Comparison of ENCODE assay signal across 8 cellular contexts in genomic region chr9:124868511-124869465, GRCh38. TPM values are rescaled to one million over a fixed set of nuclear protein-coding genes. Genes with fewer than 3 reads are reported as not detected.
DNase-seq lines count a peak whose midpoint lies in the region; ATAC-seq and TF ChIP-seq lines count a peak whose summit lies in the region.

No MANE protein-coding gene starts in this region.

- in situ Hi-C loops in SK-MEL-5 (cut with HindIII; ENCODE audit: low pct_unique_long_range_greater_than_20kb, low sequenced_read_pairs): no loop called here

- no peaks in the 10 kb centered on the region for H3K9me3 ChIP-seq in gastroesophageal sphincter

- no peaks in the 10 kb centered on the region for H3K27me3 ChIP-seq in gastroesophageal sphincter

- H3K36me3 ChIP-seq in gastroesophageal sphincter: peaks cover 0 to 6% of the 10 kb centered on the region in 2 donors

- peaks cover 30% of the 10 kb centered on the region for H3K36me3 Mint-ChIP-seq in activated naive CD4-positive, alpha-beta T cell treated with anti-CD3 and anti-CD28 coated beads, Interleukin-2, amount 10 ng/mL, durations not matched to agents 7 days and 5 days

- peak overlapping the region; percentile 87 to 98 (median 96) for H3K27ac ChIP-seq in gastroesophageal sphincter

- H3K9me3 Mint-ChIP-seq in activated naive CD4-positive, alpha-beta T cell treated with anti-CD3 and anti-CD28 coated beads, Interleukin-2, amount 10 ng/mL, durations not matched to agents 7 days and 5 days: no peaks in the 10 kb centered on the region

- WGBS in gastroesophageal sphincter (ENCODE audit: low coverage in 1 of 2), 2 donors: 0% methylated on average over 4 to 9 of the region's 101 CpGs

- no peak for TF ChIP-seq EP300 in gastroesophageal sphincter (IDR thresholded peaks at IDR 0.05)

- no peaks in the 10 kb centered on the region for H3K27me3 Mint-ChIP-seq in activated naive CD4-positive, alpha-beta T cell treated with anti-CD3 and anti-CD28 coated beads, Interleukin-2, amount 10 ng/mL, durations not matched to agents 7 days and 5 days

- peaks cover 3 to 57% (median 37%) of the 10 kb centered on the region in 3 donors for H3K4me1 ChIP-seq in gastroesophageal sphincter

- peak overlapping the region; percentile 97 for H3K4me3 ChIP-seq in LNCaP clone FGC (ENCODE audit: low read depth, low read length)
- H3K4me3 ChIP-seq in gastroesophageal sphincter: peak overlapping the region; percentile 67 to 97

- H3K4me3 Mint-ChIP-seq in activated naive CD4-positive, alpha-beta T cell treated with anti-CD3 and anti-CD28 coated beads, Interleukin-2, amount 10 ng/mL, durations not matched to agents 7 days and 5 days: peak overlapping the region; percentile 94

- DNase-seq in GDM1 (lab: John Stamatoyannopoulos, UW): peak; percentile 88
- DNase-seq in GOT3 (lab: John Stamatoyannopoulos, UW): peak; percentile 35
- peak; percentile 44 for DNase-seq in LNCaP clone FGC (ENCODE audit: low read depth)
- DNase-seq in SK-MEL-5 (ENCODE audit: low read depth, low spot score): peak; percentile 85
- peak; percentile 89 for DNase-seq in activated naive CD4-positive, alpha-beta T cell treated with anti-CD3 and anti-CD28 coated beads, Interleukin-2, amount 10 ng/mL, durations not matched to agents 7 days and 5 days
- DNase-seq in nucleus accumbens (lab: John Stamatoyannopoulos, UW): peak in 55 of 56 donors; percentile 26 to 90 (median 76)
- peak; percentile 85 for DNase-seq in superior temporal gyrus (ENCODE audit: extremely low spot score)

- H3K4me1 Mint-ChIP-seq in activated naive CD4-positive, alpha-beta T cell treated with anti-CD3 and anti-CD28 coated beads, Interleukin-2, amount 10 ng/mL, durations not matched to agents 7 days and 5 days: peaks cover 57% of the 10 kb centered on the region

- TF ChIP-seq CTCF in LNCaP clone FGC (IDR thresholded peaks at IDR 0.05; ENCODE audit: control insufficient read depth, extremely low read depth, insufficient read depth): peak; percentile 45; the same call in 1 of the 2 replicates
- TF ChIP-seq CTCF in gastroesophageal sphincter (IDR thresholded peaks at IDR 0.05): peak in 1 of 4 experiments; percentile 3

- CTCF ChIA-PET in activated naive CD4-positive, alpha-beta T cell treated with anti-CD3 and anti-CD28 coated beads, Interleukin-2, amount 10 ng/mL, durations not matched to agents 7 days and 5 days (lab: Charles Lee): interaction anchor here (0.6 kb wide), 1 partner anchor 204 kb away, joined by 3 read pairs; no protein-coding TSS in a partner anchor

- H3K27ac Mint-ChIP-seq in activated naive CD4-positive, alpha-beta T cell treated with anti-CD3 and anti-CD28 coated beads, Interleukin-2, amount 10 ng/mL, durations not matched to agents 7 days and 5 days: peak overlapping the region; percentile 99

- TF ChIP-seq POLR2A in gastroesophageal sphincter (IDR thresholded peaks at IDR 0.05): peak; percentile 87 to 89

- peak; percentile 96 for ATAC-seq in gastroesophageal sphincter

RNA-seq across cellular contexts. Expression of gene ARPC5L, which starts 6.9 kb away (rescaled TPM):
- total RNA-seq in SK-MEL-5 (2014; rRNA removed; shearing (Covaris generic)): 28.1 and 30.3 TPM in 2 replicates
- 60.0 and 63.7 TPM in 2 replicates for polyA plus RNA-seq in SK-MEL-5 (2015; cell fraction: cytosol; rRNA removed)
- 37.5 and 42.0 TPM in 2 replicates for polyA plus RNA-seq in SK-MEL-5 (2015; cell fraction: nucleus; rRNA removed)
- total RNA-seq in gastroesophageal sphincter: 10 to 100 TPM; 19.9 to 27.6 (median 20.3) TPM

RNA-seq across cellular contexts. Expression of gene RPL35, which starts 7.0 kb away (rescaled TPM):
- total RNA-seq in SK-MEL-5 (2014; rRNA removed; shearing (Covaris generic)): 2,870 and 3,852 TPM in 2 replicates
- 2,353 and 3,749 TPM in 2 replicates for polyA plus RNA-seq in SK-MEL-5 (2015; cell fraction: cytosol; rRNA removed)
- 255 and 365 TPM in 2 replicates for polyA plus RNA-seq in SK-MEL-5 (2015; cell fraction: nucleus; rRNA removed)
- 1,000 to 10,000 TPM; 1,026 to 2,785 (median 2,065) TPM for total RNA-seq in gastroesophageal sphincter

RNA-seq across cellular contexts. Expression of gene WDR38, which starts 15.5 kb away (rescaled TPM):
- total RNA-seq in SK-MEL-5 (2014; rRNA removed; shearing (Covaris generic)): not detected in 2 replicates
- polyA plus RNA-seq in SK-MEL-5 (2015; cell fraction: cytosol; rRNA removed): not detected in 2 replicates
- not detected in 2 replicates for polyA plus RNA-seq in SK-MEL-5 (2015; cell fraction: nucleus; rRNA removed)
- total RNA-seq in gastroesophageal sphincter: not detected

Comparison
In these comparisons a context has a peak if more than half of its experiments do, and no peak if none do; other contexts are left out.
1. Peak in every context shown above with its lines: DNase-seq, ATAC-seq, H3K4me3 ChIP-seq and H3K27ac ChIP-seq.
2. DNase-seq: peak in every context shown above with its lines; median percentile 89 in activated naive CD4-positive, alpha-beta T cell treated with anti-CD3 and anti-CD28 coated beads, Interleukin-2, amount 10 ng/mL, durations not matched to agents 7 days and 5 days; 88 in GDM1; 85 in SK-MEL-5; 85 in superior temporal gyrus; 76 in nucleus accumbens; 44 in LNCaP clone FGC; 35 in GOT3.